11 cellular contexts compared by ENCODE assay signal in genomic region chr7:18420176-18420575, GRCh38.
DNase-seq lines count a peak whose midpoint lies in the region; ATAC-seq and TF ChIP-seq lines count a peak whose summit lies in the region.
"Had no signal": no experiment of that assay in that cellular context is flagged by ENCODE, and none has a peak within 500 bp of the region (broad histone marks: within the 10 kb centered on the region; RNA-seq: fewer than 3 reads in every experiment).

No MANE protein-coding gene starts in this region.

- POLR2A ChIA-PET in HEK293 (lab: Yijun Ruan, JAX) (no interaction called here), Panc1 (lab: Charles Lee) (interaction anchor here (0.5 to 0.7 kb wide), 2 partner anchors 102 to 117 kb away, joined by 3 to 7 read pairs; no protein-coding TSS in a partner anchor)
- POLR2A ChIA-PET in naive thymus-derived CD8-positive, alpha-beta T cell (lab: Charles Lee) = no interaction called here

- BruUV-seq in Panc1 (replicated peaks; lab: Mats Ljungman, UMichigan) = no TSS peak

- H3K9ac ChIP-seq in smooth muscle cell (ENCODE audit: low read depth) = no peak overlapping the region
- H3K9ac ChIP-seq: KMS-11 had no signal

- no peaks in the 10 kb centered on the region for H3F3A ChIP-seq in smooth muscle cell (ENCODE audit: low read depth)

- DNase-seq in Panc1 (ENCODE audit: low read depth, low spot score) = no peak
- DNase-seq in foreskin keratinocyte = no peak
- DNase-seq in smooth muscle cell (lab: John Stamatoyannopoulos, UW; ENCODE audit: unreplicated experiment) = no peak
- no peak for DNase-seq in islet precursor cell
- no peak for DNase-seq in naive thymus-derived CD8-positive, alpha-beta T cell
- no peak for DNase-seq in NOMO-1 (lab: John Stamatoyannopoulos, UW; ENCODE audit: unreplicated experiment in 2 of 2)
- DNase-seq: CD8-positive, alpha-beta T cell; NCI-H187; RPMI8226 had no signal

- no peak overlapping the region for H3K4me3 Mint-ChIP-seq in naive thymus-derived CD8-positive, alpha-beta T cell
- H3K4me3 Mint-ChIP-seq: CD8-positive, alpha-beta T cell had no signal

- in situ Hi-C loops in Panc1 (cut with HindIII; ENCODE audit: low pct_unique_long_range_greater_than_20kb, low sequenced_read_pairs) = no loop called here

- intact Hi-C loops in Panc1 (cut with micrococcal nuclease; ENCODE audit: unreplicated experiment) = no loop called here

- H4K20me1 ChIP-seq in smooth muscle cell (ENCODE audit: low read depth) = no peaks in the 10 kb centered on the region

- peaks cover 2% of the 10 kb centered on the region; the same call in 1 of the 2 replicates for H3K9me3 ChIP-seq in HEK293 (ENCODE audit: control insufficient read depth, insufficient read depth, low read depth, low read length)
- H3K9me3 ChIP-seq in Panc1 (ENCODE audit: control insufficient read depth, insufficient read depth, low read depth, low read length) = no peaks in the 10 kb centered on the region
- no peaks in the 10 kb centered on the region for H3K9me3 ChIP-seq in smooth muscle cell (replicated peaks; ENCODE audit: low read depth)

- ATAC-seq in Panc1 (no peak), foreskin keratinocyte (no peak)
- ATAC-seq in naive thymus-derived CD8-positive, alpha-beta T cell = no peak
- ATAC-seq: CD8-positive, alpha-beta T cell had no signal

- no peak overlapping the region for H3K4me3 ChIP-seq in HEK293 (ENCODE audit: low read depth, low read length)
- no peak overlapping the region for H3K4me3 ChIP-seq in Panc1 (ENCODE audit: low read depth in 2 of 2, low read length in 2 of 2)
- no peak overlapping the region for H3K4me3 ChIP-seq in smooth muscle cell

- H2AFZ ChIP-seq in smooth muscle cell (ENCODE audit: low read depth) = no peak overlapping the region

- H3K4me1 ChIP-seq in HEK293 (ENCODE audit: control insufficient read depth, insufficient read depth, low read length) (peaks cover 10% of the 10 kb centered on the region), Panc1 (ENCODE audit: control insufficient read depth, insufficient read depth, low read length) (peaks cover 15% of the 10 kb centered on the region), foreskin keratinocyte (peaks cover 12% of the 10 kb centered on the region), smooth muscle cell (ENCODE audit: low read depth) (peaks cover 34% of the 10 kb centered on the region)

- H3K36me3 ChIP-seq in HEK293 (ENCODE audit: control insufficient read depth in 2 of 2, insufficient read depth in 1 of 2, low read length in 2 of 2) = no peaks in the 10 kb centered on the region
- no peaks in the 10 kb centered on the region for H3K36me3 ChIP-seq in Panc1 (ENCODE audit: control insufficient read depth, insufficient read depth, low read length)
- H3K36me3 ChIP-seq in smooth muscle cell (ENCODE audit: low read depth) = no peaks in the 10 kb centered on the region

- H3K36me3 Mint-ChIP-seq in naive thymus-derived CD8-positive, alpha-beta T cell = no peaks in the 10 kb centered on the region
- H3K36me3 Mint-ChIP-seq: CD8-positive, alpha-beta T cell had no signal

- TF ChIP-seq CTCF in HEK293 (tag by site-specific recombination; IDR thresholded peaks at IDR 0.05) = no peak
- TF ChIP-seq CTCF in Panc1 (IDR thresholded peaks at IDR 0.05) = no peak
- no peak for TF ChIP-seq CTCF in foreskin keratinocyte (conservative IDR thresholded peaks at IDR 0.05)
- TF ChIP-seq CTCF in smooth muscle cell (IDR thresholded peaks at IDR 0.05; ENCODE audit: borderline replicate concordance, insufficient read depth, poor library complexity, severe bottlenecking) = no peak

- no peaks in the 10 kb centered on the region for H3K27me3 ChIP-seq in Panc1 (ENCODE audit: control insufficient read depth, insufficient read depth, low read length)
- no peaks in the 10 kb centered on the region for H3K27me3 ChIP-seq in foreskin keratinocyte
- no peaks in the 10 kb centered on the region for H3K27me3 ChIP-seq in smooth muscle cell (ENCODE audit: low read depth)

- H3K79me2 ChIP-seq in smooth muscle cell (ENCODE audit: low read depth) = no peaks in the 10 kb centered on the region

- H3K27ac ChIP-seq in HEK293 (ENCODE audit: extremely low read depth, low read depth, low read length) (peak overlapping the region; percentile 45; the same call in 1 of the 2 replicates), Panc1 (ENCODE audit: low read length) (peak overlapping the region; percentile 37; the same call in 1 of the 2 replicates), foreskin keratinocyte (peak overlapping the region; percentile 19), smooth muscle cell (ENCODE audit: low read depth) (peak overlapping the region; percentile 84)
- H3K27ac ChIP-seq: KMS-11 had no signal

- H3K4me2 ChIP-seq in smooth muscle cell = peak overlapping the region; percentile 55
- H3K4me2 ChIP-seq: KMS-11 had no signal

- no peaks in the 10 kb centered on the region for H3K27me3 Mint-ChIP-seq in naive thymus-derived CD8-positive, alpha-beta T cell

- CTCF ChIA-PET in HEK293 (lab: Yijun Ruan, JAX) (interaction anchor here (0.6 kb wide), 1 partner anchor 27 kb away, joined by 4 read pairs; no protein-coding TSS in a partner anchor), Panc1 (lab: Charles Lee) (no interaction called here)

- no peak overlapping the region for H3K27ac Mint-ChIP-seq in naive thymus-derived CD8-positive, alpha-beta T cell
- H3K27ac Mint-ChIP-seq: CD8-positive, alpha-beta T cell had no signal

- H3K4me1 Mint-ChIP-seq in naive thymus-derived CD8-positive, alpha-beta T cell = no peaks in the 10 kb centered on the region

- no peaks in the 10 kb centered on the region for H3K9me3 Mint-ChIP-seq in naive thymus-derived CD8-positive, alpha-beta T cell
- H3K9me3 Mint-ChIP-seq: CD8-positive, alpha-beta T cell had no signal

- 65% methylated on average over 2 of the region's 2 CpGs for WGBS in smooth muscle cell (ENCODE audit: low lambda C conversion rate)

TF ChIP-seq in HEK293, 187 proteins besides CTCF, POLR2A, EP300 and RAD21:
- TF ChIP-seq ZNF501 (tag by site-specific recombination; IDR thresholded peaks at IDR 0.05) (no peak), ZNF600 (tag by site-specific recombination; IDR thresholded peaks at IDR 0.05) (no peak), ZBTB20 (tag by site-specific recombination; IDR thresholded peaks at IDR 0.05) (0 out of 2 replicates have a peak, but pooled peaks have one; percentile 21), ZNF677 (tag by site-specific recombination; IDR thresholded peaks at IDR 0.05) (no peak), ZNF791 (tag by site-specific recombination; IDR thresholded peaks at IDR 0.05) (no peak)

Comparison
In these comparisons a context has a peak if more than half of its experiments do, and no peak if none do; other contexts are left out.
1. H3K27ac ChIP-seq: peak in every context shown above with its lines; median percentile 84 in smooth muscle cell; 45 in HEK293; 37 in Panc1; 19 in foreskin keratinocyte.